In genomic region chr2:236585966-236586365, GRCh38 we compare ENCODE assay signal across 32 cellular contexts.
"Had no signal": no experiment of that assay in that cellular context is flagged by ENCODE, and none has a peak within 500 bp of the region (broad histone marks: within the 10 kb centered on the region; RNA-seq: fewer than 3 reads in every experiment).

No MANE protein-coding gene starts in this region.

- H3K79me2 ChIP-seq: parathyroid adenoma had no signal

- H3K9ac ChIP-seq: neural progenitor cell, parathyroid adenoma had no signal

- H3K4me1 Mint-ChIP-seq: naive B cell; stimulated activated naive CD8-positive, alpha-beta T cell treated with anti-CD3 and anti-CD28 coated beads, Interleukin-15, amount 100 ng/mL, for 72 hours had no signal

- H3K4me3 ChIP-seq: neural progenitor cell, ovary, psoas muscle, right lobe of liver, sigmoid colon, spleen, suprapubic skin, testis, tibial artery, transverse colon, upper lobe of right lung, uterus had no signal

- H3K9me3 ChIP-seq: ovary, psoas muscle, right lobe of liver, sigmoid colon, suprapubic skin, testis, tibial artery, transverse colon, upper lobe of right lung, uterus had no signal

- H2AFZ ChIP-seq: neural progenitor cell, parathyroid adenoma had no signal

- H3K27me3 Mint-ChIP-seq: naive B cell; naive thymus-derived CD8-positive, alpha-beta T cell; natural killer cell treated with Interleukin-12 subunit alpha and Interleukin-12 subunit beta and Interleukin-15 and Interleukin-18, amount 100 ng/mL, for 72 hours; progenitor cell of endocrine pancreas; stimulated activated memory B cell treated with anti-CD40 and anti-IgM and Interleukin-4, amounts not matched to agents 10 μg/mL and 1 μg/mL and 100 μg/mL, for 72 hours; stimulated activated naive CD8-positive, alpha-beta T cell treated with anti-CD3 and anti-CD28 coated beads, Interleukin-15, amount 100 ng/mL, for 72 hours had no signal

- FAIRE-seq: small intestine had no signal

- H3K27ac ChIP-seq: neural progenitor cell, ovary, parathyroid adenoma, psoas muscle, right lobe of liver, sigmoid colon, spleen, suprapubic skin, testis, tibial artery, transverse colon, upper lobe of right lung, uterus had no signal

- H3K9me3 Mint-ChIP-seq: natural killer cell treated with Interleukin-12 subunit alpha and Interleukin-12 subunit beta and Interleukin-15 and Interleukin-18, amount 100 ng/mL, for 72 hours had no signal

- H3K36me3 ChIP-seq: neural progenitor cell, ovary, transverse colon, uterus had no signal

- H3K4me1 ChIP-seq: parathyroid adenoma, psoas muscle, right lobe of liver, suprapubic skin, testis, transverse colon, upper lobe of right lung, uterus had no signal

- H3K27me3 ChIP-seq: neural progenitor cell, ovary, right lobe of liver, sigmoid colon, spleen, suprapubic skin, testis, tibial artery, transverse colon, upper lobe of right lung, uterus had no signal

- H3K27ac Mint-ChIP-seq: naive thymus-derived CD8-positive, alpha-beta T cell; natural killer cell treated with Interleukin-12 subunit alpha and Interleukin-12 subunit beta and Interleukin-15 and Interleukin-18, amount 100 ng/mL, for 72 hours; nephron progenitor cell; progenitor cell of endocrine pancreas; stimulated activated memory B cell treated with anti-CD40 and anti-IgM and Interleukin-4, amounts not matched to agents 10 μg/mL and 1 μg/mL and 100 μg/mL, for 72 hours; stimulated activated naive CD8-positive, alpha-beta T cell treated with anti-CD3 and anti-CD28 coated beads, Interleukin-15, amount 100 ng/mL, for 72 hours had no signal

- ATAC-seq: naive thymus-derived CD8-positive, alpha-beta T cell; natural killer cell treated with Interleukin-12 subunit alpha and Interleukin-12 subunit beta and Interleukin-15 and Interleukin-18, amount 100 ng/mL, for 72 hours; psoas muscle; right cardiac atrium; right lobe of liver; stimulated activated memory B cell treated with anti-CD40 and anti-IgM and Interleukin-4, amounts not matched to agents 10 μg/mL and 1 μg/mL and 100 μg/mL, for 72 hours; stimulated activated naive CD8-positive, alpha-beta T cell treated with anti-CD3 and anti-CD28 coated beads, Interleukin-15, amount 100 ng/mL, for 72 hours; stimulated activated naive CD8-positive, alpha-beta T cell treated with anti-CD3 and anti-CD28 coated beads, Interleukin-15, Interleukin-2, amounts not matched to agents 100 U/mL and 50 U/mL, for 24 hours; upper lobe of right lung had no signal

- DNase-seq: naive B cell; naive thymus-derived CD8-positive, alpha-beta T cell; nephron progenitor cell; occipital lobe; ovary; posterior cingulate gyrus; psoas muscle; right cardiac atrium; right lobe of liver; sigmoid colon; small intestine; spleen; stimulated activated CD4-positive, alpha-beta T cell treated with anti-CD3 and anti-CD28 coated beads, Interleukin-12 subunit alpha, Interleukin-12 subunit beta, amount 100 ng/mL, for 4 hours; stimulated activated CD4-positive, alpha-beta T cell treated with anti-CD3 and anti-CD28 coated beads, Interleukin-1b, Interleukin-23, amount 100 ng/mL, for 48 hours; stimulated activated CD4-positive, alpha-beta T cell treated with anti-CD3 and anti-CD28 coated beads, Interleukin-4, amount 100 ng/mL, for 1 hour; stimulated activated CD4-positive, alpha-beta T cell treated with anti-CD3 and anti-CD28 coated beads, Interleukin-4, amount 100 ng/mL, for 4 hours; stimulated activated CD8-positive, alpha-beta memory T cell treated with anti-CD3 and anti-CD28 coated beads, Interleukin-4, amount 100 ng/mL, for 48 hours; stimulated activated naive CD4-positive, alpha-beta T cell; stimulated activated naive CD8-positive, alpha-beta T cell treated with anti-CD3 and anti-CD28 coated beads, Interleukin-15, amount 100 ng/mL, for 72 hours; stimulated activated naive CD8-positive, alpha-beta T cell treated with anti-CD3 and anti-CD28 coated beads, Interleukin-15, Interleukin-2, amounts not matched to agents 100 U/mL and 50 U/mL, for 24 hours; substantia nigra; testis; tibial artery; transverse colon; upper lobe of right lung; uterus had no signal

- H3K4me2 ChIP-seq: neural progenitor cell had no signal

- H3K4me3 Mint-ChIP-seq: naive B cell; naive thymus-derived CD8-positive, alpha-beta T cell; natural killer cell treated with Interleukin-12 subunit alpha and Interleukin-12 subunit beta and Interleukin-15 and Interleukin-18, amount 100 ng/mL, for 72 hours; nephron progenitor cell; neural progenitor cell; stimulated activated memory B cell treated with anti-CD40 and anti-IgM and Interleukin-4, amounts not matched to agents 10 μg/mL and 1 μg/mL and 100 μg/mL, for 72 hours; stimulated activated naive CD8-positive, alpha-beta T cell treated with anti-CD3 and anti-CD28 coated beads, Interleukin-15, amount 100 ng/mL, for 72 hours had no signal
